In the genomic region with DNA sequence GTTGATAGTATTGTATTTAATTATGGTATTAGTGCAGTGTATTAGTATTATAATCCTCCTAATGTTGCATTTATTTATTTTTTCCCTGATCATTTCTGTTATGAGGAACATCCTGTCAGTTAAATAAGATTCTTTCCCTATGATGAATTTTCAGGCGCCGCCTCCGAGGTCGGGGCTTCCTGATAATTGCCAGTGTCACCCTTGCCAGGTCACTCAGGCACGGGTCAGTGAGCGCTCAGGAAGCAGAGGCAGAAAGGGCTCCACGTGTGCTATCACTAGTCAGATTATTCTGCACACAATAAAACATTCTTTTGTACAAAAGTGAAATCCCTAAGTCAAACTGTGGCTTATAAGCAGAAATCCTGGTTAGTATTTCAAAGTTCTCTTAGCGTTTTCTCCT, we compare ENCODE assay signal across 25 cellular contexts.
DNase-seq lines count a peak whose midpoint lies in the region; ATAC-seq lines count a peak whose summit lies in the region.
"Had no signal": no experiment of that assay in that cellular context is flagged by ENCODE, and none has a peak within 500 bp of the region (broad histone marks: within the 10 kb centered on the region; RNA-seq: fewer than 3 reads in every experiment).

No MANE protein-coding gene starts in this region.

- H3K36me3 ChIP-seq in GM23248 (ENCODE audit: low read depth) (no peaks in the 10 kb centered on the region), SJCRH30 (no peaks in the 10 kb centered on the region)
- H3K36me3 ChIP-seq: prostate gland had no signal

- peak overlapping the region; percentile 33 for H3K9ac ChIP-seq in GM23248
- H3K9ac ChIP-seq: SK-N-SH had no signal

- H3K4me1 ChIP-seq in GM23248 (ENCODE audit: insufficient read depth) (peaks cover 36% of the 10 kb centered on the region), SJCRH30 (peaks cover 8% of the 10 kb centered on the region; the same call in 1 of the 2 replicates)
- H3K4me1 ChIP-seq: prostate gland had no signal

- H3K27me3 ChIP-seq in GM23248 (replicated peaks; ENCODE audit: insufficient read depth) (no peaks in the 10 kb centered on the region), SJCRH30 (peaks cover 7% of the 10 kb centered on the region; the same call in 1 of the 2 replicates)
- H3K27me3 ChIP-seq: testis had no signal

- H3K9me3 ChIP-seq in GM23248 (ENCODE audit: low read depth) (no peaks in the 10 kb centered on the region), SJCRH30 (replicated peaks) (no peaks in the 10 kb centered on the region)
- H3K9me3 ChIP-seq: mucosa of descending colon, prostate gland, SK-N-SH, testis had no signal

- peak overlapping the region; percentile 36 for H3K4me2 ChIP-seq in GM23248 (ENCODE audit: unreplicated experiment)
- H3K4me2 ChIP-seq: SK-N-SH had no signal

- H3K27ac ChIP-seq in GM23248 (no peak overlapping the region), SJCRH30 (no peak overlapping the region)
- H3K27ac ChIP-seq: coronary artery, prostate gland, RWPE1, skin epidermis, testis had no signal

- H3K9me2 ChIP-seq in GM23248 (ENCODE audit: insufficient read depth): no peaks in the 10 kb centered on the region
- H3K9me2 ChIP-seq: SK-N-SH had no signal

- DNase-seq in GM23248 (peak; percentile 49), NCI-H2196 treated with DMSO at 0.1 percent for 48 hours (lab: John Stamatoyannopoulos, UW; ENCODE audit: unreplicated experiment) (peak; percentile 53), dermis microvascular lymphatic vessel endothelial cell (ENCODE audit: low read depth in 2 of 2) (peak; percentile 27 to 77), retina (peak; percentile 21), nucleus accumbens (lab: John Stamatoyannopoulos, UW) (no peak), SJCRH30 (no peak)
- DNase-seq: activated B cell treated with CpG ODN at 0.5 μM for 24 hours; activated CD4-positive, alpha-beta memory T cell treated with anti-CD3 and anti-CD28 coated beads, Interleukin-2, amount 10 ng/mL, durations not matched to agents 7 days and 5 days; activated gamma-delta T cell; activated T-cell treated with anti-CD3 and anti-CD28 coated beads for 4 hours; DND-41; head of caudate nucleus; left cardiac atrium; NCI-H1105 treated with DMSO at 0.1 percent for 48 hours; NCI-H2081 treated with DMSO at 0.1 percent for 48 hours; NCI-H524 treated with DMSO at 0.1 percent for 48 hours; SK-N-SH; testis had no signal

- WGBS in GM23248 (ENCODE audit: low coverage in 1 of 2, low lambda C conversion rate in 2 of 2, missing lambda C conversion rate in 2 of 2), 2 experiments: 14 to 20% methylated on average over 8 of the region's 8 CpGs

- peaks cover 24% of the 10 kb centered on the region for H3F3A ChIP-seq in GM23248 (ENCODE audit: insufficient read depth)

- no peaks in the 10 kb centered on the region for H4K20me1 ChIP-seq in GM23248 (ENCODE audit: insufficient read depth)

- no peak for ATAC-seq in GM19467 (IDR thresholded peaks at IDR 0.05; ENCODE audit: unreplicated experiment)
- ATAC-seq: left cardiac atrium; mucosa of descending colon; stimulated activated memory B cell treated with anti-CD40 and anti-IgM and Interleukin-4, amounts not matched to agents 10 μg/mL and 1 μg/mL and 100 μg/mL, for 72 hours had no signal

- H3K79me2 ChIP-seq in GM23248 (ENCODE audit: insufficient read depth): no peaks in the 10 kb centered on the region; the same call in 1 of the 2 replicates

- H3K4me3 ChIP-seq in GM23248: peak overlapping the region; percentile 25; the same call in 1 of the 2 replicates
- H3K4me3 ChIP-seq in SJCRH30: no peak overlapping the region
- H3K4me3 ChIP-seq: coronary artery, mucosa of descending colon, prostate gland, skin epidermis, testis had no signal

- H2AFZ ChIP-seq in GM23248: peak overlapping the region; percentile 60

- in situ Hi-C loops in GM23248 (cut with MboI): no loop called here

Comparison
In these comparisons a context has a peak if more than half of its experiments do, and no peak if none do; other contexts are left out.
1. DNase-seq: peak in GM23248 (single experiment), NCI-H2196 treated with DMSO at 0.1 percent for 48 hours (single experiment), dermis microvascular lymphatic vessel endothelial cell (2 of 2) and retina (single experiment); none in nucleus accumbens (0 of 56) and SJCRH30 (0 of 2).